Comparison of ENCODE assay signal across 16 cellular contexts in genomic region chr11:14022821-14023220, GRCh38.
DNase-seq lines count a peak whose midpoint lies in the region; ATAC-seq and TF ChIP-seq lines count a peak whose summit lies in the region.
"Had no signal": no experiment of that assay in that cellular context is flagged by ENCODE, and none has a peak within 500 bp of the region (broad histone marks: within the 10 kb centered on the region; RNA-seq: fewer than 3 reads in every experiment).

No MANE protein-coding gene starts in this region.

- H3F3A ChIP-seq in PC-9 (ENCODE audit: insufficient read depth, low read depth) = peaks cover 6% of the 10 kb centered on the region; the same call in 1 of the 2 replicates

- H3K4me2 ChIP-seq in PC-9 = peak overlapping the region; percentile 20; the same call in 1 of the 2 replicates
- H3K4me2 ChIP-seq: BLaER1 had no signal

- POLR2A ChIA-PET in PC-9 (lab: Charles Lee; ENCODE audit: unreplicated experiment) = no interaction called here

- H3K79me2 ChIP-seq in PC-9 (ENCODE audit: low read depth) = no peaks in the 10 kb centered on the region

- H3K36me3 ChIP-seq in PC-9 (ENCODE audit: low read depth) = no peaks in the 10 kb centered on the region
- H3K36me3 ChIP-seq in aorta (ENCODE audit: control insufficient read depth in 1 of 2, insufficient read depth in 2 of 2, low read length in 1 of 2) = no peaks in the 10 kb centered on the region
- H3K36me3 ChIP-seq: BLaER1 had no signal

- H3K4me1 ChIP-seq in PC-9 (replicated peaks; ENCODE audit: insufficient read depth) (peaks cover 14% of the 10 kb centered on the region), aorta (ENCODE audit: control insufficient read depth in 1 of 2, insufficient read depth in 2 of 2, low read length in 2 of 2) (peaks cover 0 to 2% of the 10 kb centered on the region in 2 donors)
- H3K4me1 ChIP-seq: BLaER1 had no signal

- no peak overlapping the region; the same call in 1 of the 2 replicates for H2AFZ ChIP-seq in PC-9

- 70 to 72% methylated on average over 6 of the region's 6 CpGs for WGBS in aorta, 2 donors

- CTCF ChIA-PET in PC-9 (lab: Charles Lee) = no interaction called here

- H3K27ac ChIP-seq in PC-9 (peak overlapping the region; percentile 37; the same call in 1 of the 2 replicates), aorta (ENCODE audit: low read depth in 1 of 2, low read length in 2 of 2) (no peak overlapping the region)
- H3K27ac ChIP-seq: BLaER1, HL-60 had no signal

- no peak for TF ChIP-seq CTCF in PC-9 (conservative IDR thresholded peaks at IDR 0.05)

- intact Hi-C loops in PC-9 (cut with micrococcal nuclease; ENCODE audit: unreplicated experiment) (no loop called here), aorta (cut with DNase I) (loop anchor here in 1 of 2 donors (10.0 kb wide), 1 partner anchor 578 kb away; no protein-coding TSS in a partner anchor)

- BruUV-seq in PC-9 (replicated peaks; lab: Mats Ljungman, UMichigan) = no TSS peak

- H3K9me2 ChIP-seq in PC-9 (ENCODE audit: insufficient read depth) = no peaks in the 10 kb centered on the region

- H3K9me3 ChIP-seq in PC-9 (ENCODE audit: insufficient read depth, low read depth) = no peaks in the 10 kb centered on the region
- no peaks in the 10 kb centered on the region for H3K9me3 ChIP-seq in aorta (ENCODE audit: control insufficient read depth, low read length)
- H3K9me3 ChIP-seq: BLaER1, Caco-2 had no signal

- no peak overlapping the region for H3K4me3 ChIP-seq in PC-9
- no peak overlapping the region for H3K4me3 ChIP-seq in aorta (ENCODE audit: low read length in 2 of 2)
- H3K4me3 ChIP-seq: BLaER1 had no signal

- H3K27me3 ChIP-seq in PC-9 (ENCODE audit: insufficient read depth, low read depth) (no peaks in the 10 kb centered on the region), aorta (ENCODE audit: control insufficient read depth in 1 of 2, insufficient read depth in 2 of 2, low read length in 1 of 2) (no peaks in the 10 kb centered on the region)
- H3K27me3 ChIP-seq: BLaER1 had no signal

- no peaks in the 10 kb centered on the region for H4K20me1 ChIP-seq in PC-9 (ENCODE audit: insufficient read depth)
- H4K20me1 ChIP-seq: BLaER1 had no signal

- ATAC-seq in aorta (ENCODE audit: low FRiP score) (no peak), GM19351 (IDR thresholded peaks at IDR 0.05; ENCODE audit: unreplicated experiment) (no peak)
- ATAC-seq: HCT116 had no signal

- DNase-seq in ELF-1 (ENCODE audit: low read depth, low spot score) (peak; percentile 54), PC-9 (no peak), left kidney (ENCODE audit: low read depth, low spot score) (peak; percentile 31), renal cortical epithelial cell (ENCODE audit: low read depth) (peak; percentile 25), aorta (no peak), NCI-H146 treated with DMSO at 0.1 percent for 48 hours (lab: John Stamatoyannopoulos, UW; ENCODE audit: unreplicated experiment) (no peak)
- DNase-seq: 8988T; AML-193; Caco-2; CD8-positive, alpha-beta memory T cell; DND-41; GF-D8 had no signal

Comparison
In these comparisons a context has a peak if more than half of its experiments do, and no peak if none do; other contexts are left out.
1. DNase-seq: peak in ELF-1 (single experiment), left kidney (single experiment) and renal cortical epithelial cell (single experiment); none in PC-9 (0 of 2), aorta (0 of 2) and NCI-H146 treated with DMSO at 0.1 percent for 48 hours (single experiment).